In the genomic region with DNA sequence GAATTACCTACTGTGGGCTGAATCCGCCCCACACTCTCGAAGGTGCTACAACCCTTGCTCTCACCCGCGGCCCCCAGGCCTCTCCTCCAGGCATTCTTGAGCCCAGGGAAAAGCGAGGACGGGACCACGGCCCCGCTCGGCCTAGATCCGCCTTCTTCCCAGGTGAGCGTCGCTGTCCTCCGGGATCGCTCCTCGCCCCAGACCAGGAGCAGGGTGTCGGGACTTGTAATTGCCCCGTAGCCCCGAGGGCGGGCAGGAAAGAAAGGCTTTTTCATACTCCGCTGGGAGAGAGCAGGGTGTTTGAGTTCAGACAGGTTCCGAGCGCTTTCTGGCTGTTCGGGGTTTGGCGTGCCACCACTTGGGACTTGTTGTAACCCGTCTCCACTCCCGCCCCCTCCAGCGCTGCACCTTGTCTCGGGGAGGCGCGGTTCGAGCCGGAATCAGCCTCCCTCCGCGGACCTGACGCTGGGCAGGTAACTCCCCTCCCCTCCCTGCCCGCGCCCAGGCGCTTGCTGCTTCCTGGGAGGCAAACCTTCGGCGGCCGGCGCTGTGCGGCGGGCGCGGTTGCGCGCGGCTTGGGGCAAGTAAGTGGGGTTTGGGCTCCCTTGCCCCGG, we compare ENCODE assay signal across 10 cellular contexts. TPM values are rescaled to one million over a fixed set of nuclear protein-coding genes. Genes with fewer than 3 reads are reported as not detected.
DNase-seq lines count a peak whose midpoint lies in the region; ATAC-seq and TF ChIP-seq lines count a peak whose summit lies in the region.
"Had no signal": no experiment of that assay in that cellular context is flagged by ENCODE, and none has a peak within 500 bp of the region (broad histone marks: within the 10 kb centered on the region; RNA-seq: fewer than 3 reads in every experiment).

Gene FAM83B (plus strand): TSS at position 529 of the 614 bp plus-strand sequence. CDS start 23,476 bp downstream, outside the sequence.

- peaks cover 21% of the 10 kb centered on the region for H3K27me3 Mint-ChIP-seq in neural progenitor cell (ENCODE audit: insufficient read depth, low read depth)

- H3K79me2 ChIP-seq in neural progenitor cell (ENCODE audit: low read depth) = peaks cover 4% of the 10 kb centered on the region

- H3K4me3 ChIP-seq in neural progenitor cell = peak within 1 kb of the TSS; percentile 82

- no peaks in the 10 kb centered on the region for H3K4me1 Mint-ChIP-seq in neural progenitor cell

- peak; percentile 82 for ATAC-seq in foreskin keratinocyte

- no peaks in the 10 kb centered on the region for H3K36me3 ChIP-seq in neural progenitor cell

- TF ChIP-seq CTCF in foreskin keratinocyte (conservative IDR thresholded peaks at IDR 0.05) = peak; percentile 14
- no peak for TF ChIP-seq CTCF in neural progenitor cell (IDR thresholded peaks at IDR 0.05)

- peak within 1 kb of the TSS; percentile 39 for H3K9ac ChIP-seq in neural progenitor cell

- H3K4me3 Mint-ChIP-seq in neural progenitor cell = peak within 1 kb of the TSS; percentile 89

- H4K20me1 ChIP-seq in neural progenitor cell (ENCODE audit: low read depth) = no peaks in the 10 kb centered on the region

- H3K9me3 Mint-ChIP-seq in neural progenitor cell = no peaks in the 10 kb centered on the region

- no peak within 1 kb of the TSS for H3K27ac Mint-ChIP-seq in neural progenitor cell

- peak within 1 kb of the TSS; percentile 97 for H2AFZ ChIP-seq in neural progenitor cell (replicated peaks)

- peak within 1 kb of the TSS; percentile 86 for H3K4me2 ChIP-seq in neural progenitor cell

- no peaks in the 10 kb centered on the region for H3K36me3 Mint-ChIP-seq in neural progenitor cell

- H3K27me3 ChIP-seq in foreskin keratinocyte (no peaks in the 10 kb centered on the region), neural progenitor cell (peaks cover 17% of the 10 kb centered on the region)

- no peaks in the 10 kb centered on the region for H3F3A ChIP-seq in neural progenitor cell (ENCODE audit: low read depth)

- H3K9me3 ChIP-seq in neural progenitor cell (ENCODE audit: low read depth) = no peaks in the 10 kb centered on the region

- H3K4me1 ChIP-seq in foreskin keratinocyte (peaks cover 16% of the 10 kb centered on the region), neural progenitor cell (no peaks in the 10 kb centered on the region)

- DNase-seq in AG20443 (ENCODE audit: low spot score) (peak; percentile 12), NCI-H774 (lab: John Stamatoyannopoulos, UW) (peak; percentile 35), foreskin keratinocyte (peak; percentile 92 to 96), neural progenitor cell (ENCODE audit: low spot score) (peak; percentile 71), MV-4-11 (lab: John Stamatoyannopoulos, UW) (no peak), HUDEP-2 (lab: John Stamatoyannopoulos, UW; ENCODE audit: unreplicated experiment in 76 of 76) (no peak), C1 segment of cervical spinal cord (lab: John Stamatoyannopoulos, UW) (no peak)
- DNase-seq in NK-92 treated with Interleukin-12 subunit alpha and Interleukin-12 subunit beta, amount 100 ng/mL, for 24 hours (lab: John Stamatoyannopoulos, UW) = no peak

- H3K27ac ChIP-seq in foreskin keratinocyte (peak within 1 kb of the TSS; percentile 99), neural progenitor cell (no peak within 1 kb of the TSS)
- H3K27ac ChIP-seq: VCaP had no signal

RNA-seq across cellular contexts. Expression of gene FAM83B, which starts in this region (rescaled TPM):
- total RNA-seq in foreskin keratinocyte (42.6 and 44.2 TPM in 2 replicates), neural progenitor cell (ENCODE audit: low replicate concordance) (5.3 and 6.3 TPM in 2 replicates)
- 1.1 and 1.9 TPM in 2 replicates for polyA plus RNA-seq in foreskin keratinocyte
- total RNA-seq: lung microvascular endothelial cell had no signal

Comparison
In these comparisons a context has a peak if more than half of its experiments do, and no peak if none do; other contexts are left out.
1. DNase-seq: peak in AG20443 (single experiment), NCI-H774 (single experiment), foreskin keratinocyte (2 of 2) and neural progenitor cell (single experiment); none in MV-4-11 (single experiment), NK-92 treated with Interleukin-12 subunit alpha and Interleukin-12 subunit beta, amount 100 ng/mL, for 24 hours (single experiment), HUDEP-2 (0 of 76) and C1 segment of cervical spinal cord (0 of 14).